Comparison of ENCODE assay signal across 8 cellular contexts in genomic region chr3:33277193-33277882, GRCh38. TPM values are rescaled to one million over a fixed set of nuclear protein-coding genes. Genes with fewer than 3 reads are reported as not detected.
DNase-seq lines count a peak whose midpoint lies in the region; ATAC-seq, FAIRE-seq and TF ChIP-seq lines count a peak whose summit lies in the region.

A gene with protein sequence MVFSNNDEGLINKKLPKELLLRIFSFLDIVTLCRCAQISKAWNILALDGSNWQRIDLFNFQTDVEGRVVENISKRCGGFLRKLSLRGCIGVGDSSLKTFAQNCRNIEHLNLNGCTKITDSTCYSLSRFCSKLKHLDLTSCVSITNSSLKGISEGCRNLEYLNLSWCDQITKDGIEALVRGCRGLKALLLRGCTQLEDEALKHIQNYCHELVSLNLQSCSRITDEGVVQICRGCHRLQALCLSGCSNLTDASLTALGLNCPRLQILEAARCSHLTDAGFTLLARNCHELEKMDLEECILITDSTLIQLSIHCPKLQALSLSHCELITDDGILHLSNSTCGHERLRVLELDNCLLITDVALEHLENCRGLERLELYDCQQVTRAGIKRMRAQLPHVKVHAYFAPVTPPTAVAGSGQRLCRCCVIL (plus strand): TSS chr3:33277442. CDS start chr3:33277513, 71 bp downstream.

- no peaks in the 10 kb centered on the region for H3K79me2 ChIP-seq in GM12878 (ENCODE audit: control insufficient read depth, insufficient read depth, low read length)

- SMC1A ChIA-PET in GM12878 (lab: Charles Lee; ENCODE audit: uncharacterized antibody, unreplicated experiment): interaction anchor here (1.1 kb wide), 1 partner anchor 146 kb away, joined by 3 read pairs; no protein-coding TSS in a partner anchor

- no peaks in the 10 kb centered on the region for H3K36me3 ChIP-seq in NT2/D1 (ENCODE audit: insufficient read depth, insufficient read length, low read length)
- no peaks in the 10 kb centered on the region for H3K36me3 ChIP-seq in GM12878 (ENCODE audit: control insufficient read depth in 2 of 2, insufficient read depth in 2 of 2, low read length in 1 of 2)

- 7% methylated on average over 41 of the region's 63 CpGs for WGBS in GM12878 (ENCODE audit: insufficient coverage, insufficient replicate concordance, low lambda C conversion rate, missing lambda C conversion rate)

- BruUV-seq in GM12878 (replicated peaks; lab: Mats Ljungman, UMichigan): no TSS peak

- no peaks in the 10 kb centered on the region for H4K20me1 ChIP-seq in GM12878 (ENCODE audit: control insufficient read depth, insufficient read depth)

- TF ChIP-seq CTCF in AG04449 (IDR thresholded peaks at IDR 0.05; ENCODE audit: insufficient read depth, low read length, missing control alignments) (no peak), GM13976 (IDR thresholded peaks at IDR 0.05; ENCODE audit: borderline replicate concordance, control extremely low read depth, extremely low read depth, insufficient read depth, missing control alignments) (no peak), GM12878 (IDR thresholded peaks at IDR 0.05 in 2 of 3, conservative IDR thresholded peaks at IDR 0.05 in 1 of 3; ENCODE audit: control insufficient read depth in 2 of 3, extremely low read depth in 1 of 3, insufficient read depth in 1 of 3, low read depth in 3 of 3, low read length in 3 of 3) (no peak)

- POLR2A ChIA-PET in AG04449 (lab: Yijun Ruan, JAX) (no interaction called here), GM12878 (lab: Charles Lee) (no interaction called here)

- peak within 1 kb of the TSS; percentile 45 for H3K4me2 ChIP-seq in GM12878 (ENCODE audit: control insufficient read depth, insufficient read depth)

- no peaks in the 10 kb centered on the region for H3K4me1 ChIP-seq in NT2/D1 (ENCODE audit: insufficient read depth, insufficient read length)
- H3K4me1 ChIP-seq in GM12878 (ENCODE audit: control insufficient read depth, insufficient read depth, low read length): no peaks in the 10 kb centered on the region

- no peaks in the 10 kb centered on the region for H3K9me3 ChIP-seq in NT2/D1 (ENCODE audit: insufficient read depth, low read length)
- no peaks in the 10 kb centered on the region; the same call in 2 of the 3 replicates for H3K9me3 ChIP-seq in GM12878 (replicated peaks; ENCODE audit: control insufficient read depth, insufficient read depth, low read length)

- no peak for TF ChIP-seq EP300 in GM12878 (IDR thresholded peaks at IDR 0.05; ENCODE audit: borderline replicate concordance in 1 of 2, control insufficient read depth in 1 of 2, low read depth in 2 of 2, low read length in 2 of 2)

- H3K27me3 ChIP-seq in NT2/D1 (ENCODE audit: insufficient read depth, insufficient read length) (no peaks in the 10 kb centered on the region), GM12878 (replicated peaks in 1 of 2; ENCODE audit: control insufficient read depth in 2 of 2, insufficient read depth in 2 of 2, low read length in 1 of 2) (peaks cover 0 to 4% of the 10 kb centered on the region in 2 experiments; a peak in 1 of 4 replicates)

- H2AFZ ChIP-seq in GM12878 (ENCODE audit: control insufficient read depth, low read depth, low read length): peak within 1 kb of the TSS; percentile 16; the same call in 1 of the 2 replicates

- CTCF ChIA-PET in AG04449 (lab: Yijun Ruan, JAX) (interaction anchor here (0.9 to 1.2 kb wide), 2 partner anchors 96 to 146 kb away, joined by 4 read pairs; no protein-coding TSS in a partner anchor), GM12878 (lab: Yijun Ruan, JAX) (no interaction called here)

- TF ChIP-seq POLR2A in GM12878 (IDR thresholded peaks at IDR 0.05; ENCODE audit: low read depth, low read length): no peak

- H3K27ac ChIP-seq in GM12878 (ENCODE audit: control insufficient read depth, insufficient read depth): no peak within 1 kb of the TSS

- ATAC-seq in HG03432 (IDR thresholded peaks at IDR 0.05; ENCODE audit: unreplicated experiment) (peak; percentile 88), GM12878 (peak; percentile 96), GM19395 (IDR thresholded peaks at IDR 0.05; ENCODE audit: unreplicated experiment) (no peak)

- RAD21 ChIA-PET in GM12878 (lab: Charles Lee; ENCODE audit: unreplicated experiment): no interaction called here

- intact Hi-C loops in GM12878 (cut with micrococcal nuclease; ENCODE audit: unreplicated experiment): no loop called here

- peak within 1 kb of the TSS; percentile 82 for H3K9ac ChIP-seq in NT2/D1 (ENCODE audit: insufficient read length, low read depth)
- H3K9ac ChIP-seq in GM12878 (ENCODE audit: control insufficient read depth, insufficient read depth, low read length): no peak within 1 kb of the TSS

- FAIRE-seq in GM12878 (lab: Jason Lieb, UNC): no peak

- peak within 1 kb of the TSS; percentile 71 for H3K4me3 ChIP-seq in AG04449 (ENCODE audit: low read depth, low read length)
- H3K4me3 ChIP-seq in NT2/D1 (ENCODE audit: insufficient read length, low read depth): peak within 1 kb of the TSS; percentile 67
- peak within 1 kb of the TSS; percentile 57 for H3K4me3 ChIP-seq in GM12878

- TF ChIP-seq RAD21 in GM12878 (IDR thresholded peaks at IDR 0.05; ENCODE audit: insufficient read depth, low read depth, low read length): no peak

- DNase-seq in AG04449 (ENCODE audit: low read depth, low spot score): no peak
- DNase-seq in GM13976 (ENCODE audit: low spot score): peak; percentile 81
- DNase-seq in NT2/D1 (ENCODE audit: low read depth, low spot score): peak; percentile 90
- no peak for DNase-seq in GM12878 (ENCODE audit: low read depth, low spot score)
- DNase-seq in iPS DF 4.7 (ENCODE audit: extremely low read depth, low spot score): peak; percentile 64
- DNase-seq in retina: peak; percentile 92

- in situ Hi-C loops in GM13976 (cut with MboI; ENCODE audit: low sequenced_read_pairs, unreplicated experiment) (no loop called here), GM12878 (cut with MboI) (no loop called here)

TF ChIP-seq in GM12878, 131 proteins besides CTCF, POLR2A, EP300 and RAD21 (continues in another document):
- TF ChIP-seq USF2 (IDR thresholded peaks at IDR 0.05; ENCODE audit: borderline replicate concordance, low read depth, low read length): peak; percentile 23; the same call in 1 of the 2 replicates
- TF ChIP-seq, protein P1, sequence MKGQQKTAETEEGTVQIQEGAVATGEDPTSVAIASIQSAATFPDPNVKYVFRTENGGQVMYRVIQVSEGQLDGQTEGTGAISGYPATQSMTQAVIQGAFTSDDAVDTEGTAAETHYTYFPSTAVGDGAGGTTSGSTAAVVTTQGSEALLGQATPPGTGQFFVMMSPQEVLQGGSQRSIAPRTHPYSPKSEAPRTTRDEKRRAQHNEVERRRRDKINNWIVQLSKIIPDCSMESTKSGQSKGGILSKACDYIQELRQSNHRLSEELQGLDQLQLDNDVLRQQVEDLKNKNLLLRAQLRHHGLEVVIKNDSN (IDR thresholded peaks at IDR 0.05; ENCODE audit: borderline replicate concordance, extremely low read length, insufficient read depth, low read depth, low read length): peak; percentile 88
- no peak for TF ChIP-seq FOXK2 (IDR thresholded peaks at IDR 0.05)
- no peak for TF ChIP-seq BRCA1 (IDR thresholded peaks at IDR 0.05; ENCODE audit: low read depth, low read length)
- no peak for TF ChIP-seq CBX3 (IDR thresholded peaks at IDR 0.05; ENCODE audit: borderline replicate concordance, low read depth)
- TF ChIP-seq, protein P2, sequence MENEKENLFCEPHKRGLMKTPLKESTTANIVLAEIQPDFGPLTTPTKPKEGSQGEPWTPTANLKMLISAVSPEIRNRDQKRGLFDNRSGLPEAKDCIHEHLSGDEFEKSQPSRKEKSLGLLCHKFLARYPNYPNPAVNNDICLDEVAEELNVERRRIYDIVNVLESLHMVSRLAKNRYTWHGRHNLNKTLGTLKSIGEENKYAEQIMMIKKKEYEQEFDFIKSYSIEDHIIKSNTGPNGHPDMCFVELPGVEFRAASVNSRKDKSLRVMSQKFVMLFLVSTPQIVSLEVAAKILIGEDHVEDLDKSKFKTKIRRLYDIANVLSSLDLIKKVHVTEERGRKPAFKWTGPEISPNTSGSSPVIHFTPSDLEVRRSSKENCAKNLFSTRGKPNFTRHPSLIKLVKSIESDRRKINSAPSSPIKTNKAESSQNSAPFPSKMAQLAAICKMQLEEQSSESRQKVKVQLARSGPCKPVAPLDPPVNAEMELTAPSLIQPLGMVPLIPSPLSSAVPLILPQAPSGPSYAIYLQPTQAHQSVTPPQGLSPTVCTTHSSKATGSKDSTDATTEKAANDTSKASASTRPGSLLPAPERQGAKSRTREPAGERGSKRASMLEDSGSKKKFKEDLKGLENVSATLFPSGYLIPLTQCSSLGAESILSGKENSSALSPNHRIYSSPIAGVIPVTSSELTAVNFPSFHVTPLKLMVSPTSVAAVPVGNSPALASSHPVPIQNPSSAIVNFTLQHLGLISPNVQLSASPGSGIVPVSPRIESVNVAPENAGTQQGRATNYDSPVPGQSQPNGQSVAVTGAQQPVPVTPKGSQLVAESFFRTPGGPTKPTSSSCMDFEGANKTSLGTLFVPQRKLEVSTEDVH (IDR thresholded peaks at IDR 0.05; ENCODE audit: low read depth, partially characterized antibody): no peak
- TF ChIP-seq BHLHE40 (IDR thresholded peaks at IDR 0.05; ENCODE audit: borderline replicate concordance in 1 of 2, low read depth in 2 of 2, low read length in 1 of 2): peak in 1 of 2 experiments; percentile 73; a peak in 2 of 4 replicates

RNA-seq across cellular contexts. Expression of the gene that starts here (rescaled TPM):
- total RNA-seq in GM12878 (2013; cell fraction: nucleolus; rRNA removed): 0.66 and 1.2 TPM in 2 replicates
- 0.28 TPM in 1 of 2 replicates, not detected in the other for total RNA-seq in GM12878 (2014; rRNA removed)
- 0.04 TPM in 1 of 2 replicates, not detected in the other for total RNA-seq in GM12878 (2014; rRNA removed; fragmentation: Illumina TruSeq; extraction: Trizol)
- not detected in 2 replicates for total RNA-seq in GM12878 (2021)
- polyA plus RNA-seq in GM12878 (2011; ENCODE audit: low read depth): 0.76 TPM
- 0.39 and 0.46 TPM in 2 replicates for polyA plus RNA-seq in GM12878 (2011; rRNA removed)
- polyA plus RNA-seq in GM12878 (2011; cell fraction: cytosol; rRNA removed): 0.12 and 0.15 TPM in 2 replicates
- polyA plus RNA-seq in GM12878 (2011; cell fraction: nucleus; rRNA removed): 0.99 and 1.4 TPM in 2 replicates
- 0.53 and 0.72 TPM in 2 replicates for polyA plus RNA-seq in GM12878 (2012)
- polyA plus RNA-seq in GM12878 (2014; fragmentation: Illumina TruSeq; extraction: Trizol): 0.09 and 0.40 TPM in 2 replicates
- polyA plus RNA-seq in GM12878 (2014; fragmentation: Nextera tagmentation; extraction: Ambion mirVana): under 1 TPM; 0.05 TPM
- 0.15 and 0.16 TPM in 2 replicates for polyA plus RNA-seq in GM12878 (2014; rRNA removed)
- under 1 TPM; 0.54 to 0.72 TPM for polyA plus RNA-seq in GM12878 (2016; fragmentation: Nextera tagmentation; extraction: Ambion mirVana)
- polyA minus RNA-seq in GM12878 (2011; rRNA and poly(A)+ RNA removed): 0.15 and 0.41 TPM in 2 replicates
- 2.7 TPM in 1 of 2 replicates, not detected in the other for polyA minus RNA-seq in GM12878 (2011; cell fraction: cytosol; rRNA and poly(A)+ RNA removed)
- 0.86 and 0.97 TPM in 2 replicates for polyA minus RNA-seq in GM12878 (2011; cell fraction: nucleus; rRNA and poly(A)+ RNA removed)

Comparison
In these comparisons a context has a peak if more than half of its experiments do, and no peak if none do; other contexts are left out.
1. DNase-seq: peak in GM13976 (single experiment), NT2/D1 (single experiment), iPS DF 4.7 (single experiment) and retina (single experiment); none in AG04449 (single experiment) and GM12878 (single experiment).
2. Peak in every context shown above with its lines, with median percentiles within 50 percentile points of each other: H3K4me3 ChIP-seq.